ENCODE assay signal across 28 cellular contexts in genomic region chr16:3369073-3369472, GRCh38. TPM values are rescaled to one million over a fixed set of nuclear protein-coding genes. Genes with fewer than 3 reads are reported as not detected.
DNase-seq lines count a peak whose midpoint lies in the region; ATAC-seq, FAIRE-seq and TF ChIP-seq lines count a peak whose summit lies in the region.
"Had no signal": no experiment of that assay in that cellular context is flagged by ENCODE, and none has a peak within 500 bp of the region (broad histone marks: within the 10 kb centered on the region; RNA-seq: fewer than 3 reads in every experiment).

No MANE protein-coding gene starts in this region.

- no peaks in the 10 kb centered on the region for H3K36me3 ChIP-seq in HepG2 (replicated peaks in 1 of 2; ENCODE audit: control insufficient read depth in 1 of 2, insufficient read depth in 2 of 2, low read length in 2 of 2)
- H3K36me3 ChIP-seq in right lobe of liver = no peaks in the 10 kb centered on the region
- H3K36me3 ChIP-seq in K562 (ENCODE audit: control insufficient read depth, insufficient read depth, low read length) = no peaks in the 10 kb centered on the region
- peaks cover 7% of the 10 kb centered on the region for H3K36me3 ChIP-seq in left ventricle myocardium inferior
- H3K36me3 ChIP-seq: BE2C, BLaER1 had no signal

- no peak for TF ChIP-seq POLR2A in HepG2 (IDR thresholded peaks at IDR 0.05; ENCODE audit: insufficient read depth in 1 of 2, low read depth in 2 of 2, low read length in 2 of 2)
- no peak for TF ChIP-seq POLR2A in right lobe of liver (IDR thresholded peaks at IDR 0.05)
- no peak for TF ChIP-seq POLR2A in K562 (conservative IDR thresholded peaks at IDR 0.05)

- DNase-seq in HepG2 (ENCODE audit: low spot score) (no peak), right lobe of liver (no peak), K562 (ENCODE audit: extremely low read depth in 1 of 4, low spot score in 3 of 4) (no peak), left ventricle myocardium inferior (no peak)
- DNase-seq: ACHN; BE2C; C1 segment of cervical spinal cord; CD4-positive, alpha-beta memory T cell; CD4-positive, CD25-positive, alpha-beta regulatory T cell; CD8-positive, alpha-beta memory T cell; COR-L47; DMS 273 treated with DMSO at 0.1 percent for 48 hours; DMS153; DMS53; DMS79; DND-41; EL; GDM1 had no signal

- no peak for TF ChIP-seq RAD21 in HepG2 (CRISPR knock-in tag; IDR thresholded peaks at IDR 0.05)
- TF ChIP-seq RAD21 in K562 (CRISPR knock-in tag; conservative IDR thresholded peaks at IDR 0.05 in 1 of 2, IDR thresholded peaks at IDR 0.05 in 1 of 2) = no peak

- no peak overlapping the region for H3K27ac ChIP-seq in HepG2 (ENCODE audit: extremely low read length, insufficient read depth, low read length)
- H3K27ac ChIP-seq in right lobe of liver = no peak overlapping the region
- H3K27ac ChIP-seq in K562 (ENCODE audit: extremely low read depth, low read depth, low read length) = no peak overlapping the region
- no peak overlapping the region for H3K27ac ChIP-seq in left ventricle myocardium inferior (replicated peaks)
- H3K27ac ChIP-seq: 22Rv1, BLaER1 had no signal

- H2AFZ ChIP-seq in HepG2 (ENCODE audit: low read length) (no peak overlapping the region), K562 (ENCODE audit: low read depth, low read length) (no peak overlapping the region)

- H3K79me2 ChIP-seq in HepG2 (ENCODE audit: insufficient read depth, low read length) (peaks cover 6% of the 10 kb centered on the region), K562 (ENCODE audit: control insufficient read depth, insufficient read depth, low read length) (no peaks in the 10 kb centered on the region)

- H3K4me1 ChIP-seq in HepG2 (ENCODE audit: insufficient read depth, low read length) = peaks cover 16% of the 10 kb centered on the region
- H3K4me1 ChIP-seq in right lobe of liver = no peaks in the 10 kb centered on the region
- peaks cover 0 to 6% of the 10 kb centered on the region in 2 experiments; a peak in 1 of 5 replicates for H3K4me1 ChIP-seq in K562 (replicated peaks in 1 of 2; ENCODE audit: control insufficient read depth in 2 of 2, insufficient read depth in 2 of 2, low read length in 2 of 2)
- no peaks in the 10 kb centered on the region for H3K4me1 ChIP-seq in left ventricle myocardium inferior
- H3K4me1 ChIP-seq: BE2C had no signal

- no peak for TF ChIP-seq EP300 in HepG2 (IDR thresholded peaks at IDR 0.05; ENCODE audit: low read depth in 2 of 2, low read length in 2 of 2)
- TF ChIP-seq EP300 in HepG2 (CRISPR knock-in tag; IDR thresholded peaks at IDR 0.05; ENCODE audit: borderline replicate concordance) = no peak
- no peak for TF ChIP-seq EP300 in K562 (IDR thresholded peaks at IDR 0.05; ENCODE audit: low read length)

- H3K4me3 ChIP-seq in HepG2 (replicated peaks in 1 of 3; ENCODE audit: insufficient read depth in 1 of 3, low read depth in 2 of 3, low read length in 3 of 3) (no peak overlapping the region), right lobe of liver (no peak overlapping the region), K562 (no peak overlapping the region), left ventricle myocardium inferior (no peak overlapping the region)
- H3K4me3 ChIP-seq: BLaER1, GM12878 had no signal

- intact Hi-C loops in HepG2 (cut with micrococcal nuclease; ENCODE audit: unreplicated experiment) = no loop called here
- intact Hi-C loops in right lobe of liver (cut with DNase I) = no loop called here
- intact Hi-C loops in K562 (cut with micrococcal nuclease) = loop anchor here (10.0 kb wide), 1 partner anchor 126 kb away; the partner anchor contains the start of gene C16orf90
- intact Hi-C loops in left ventricle myocardium inferior (cut with micrococcal nuclease) = no loop called here

- H3K4me2 ChIP-seq in HepG2 (ENCODE audit: low read depth, low read length) = no peak overlapping the region
- no peak overlapping the region for H3K4me2 ChIP-seq in K562 (ENCODE audit: insufficient read depth, low read length)
- H3K4me2 ChIP-seq: BLaER1 had no signal

- H3K9ac ChIP-seq in HepG2 (ENCODE audit: insufficient read depth, low read depth, low read length) = no peak overlapping the region
- no peak overlapping the region for H3K9ac ChIP-seq in K562 (ENCODE audit: insufficient read depth in 1 of 2, low read depth in 2 of 2, low read length in 2 of 2)
- H3K9ac ChIP-seq: BLaER1 had no signal

- ATAC-seq in HepG2 (no peak), right lobe of liver (no peak), K562 (no peak)
- ATAC-seq: GM12878 had no signal

- no peaks in the 10 kb centered on the region for H4K20me1 ChIP-seq in HepG2 (ENCODE audit: insufficient read depth, low read length)
- H4K20me1 ChIP-seq in K562 (replicated peaks; ENCODE audit: control insufficient read depth, insufficient read depth, low read length) = no peaks in the 10 kb centered on the region
- H4K20me1 ChIP-seq: BLaER1 had no signal

- H3K27me3 ChIP-seq in HepG2 (ENCODE audit: control insufficient read depth in 1 of 2, insufficient read depth in 2 of 2, low read length in 2 of 2) (no peaks in the 10 kb centered on the region; a peak in 1 of 5 replicates), right lobe of liver (no peaks in the 10 kb centered on the region), K562 (ENCODE audit: control insufficient read depth in 2 of 2, insufficient read depth in 2 of 2, low read length in 2 of 2) (peaks cover 0 to 10% of the 10 kb centered on the region in 2 experiments; a peak in 3 of 5 replicates), left ventricle myocardium inferior (ENCODE audit: low read depth) (no peaks in the 10 kb centered on the region)
- H3K27me3 ChIP-seq: BE2C, BLaER1 had no signal

- FAIRE-seq in HepG2 (lab: Jason Lieb, UNC) = no peak
- FAIRE-seq in K562 (lab: Jason Lieb, UNC) = no peak
- FAIRE-seq: GM12878, GM12892, GM18507 had no signal

- no peak for TF ChIP-seq CTCF in HepG2 (CRISPR knock-in tag; IDR thresholded peaks at IDR 0.05)
- no peak for TF ChIP-seq CTCF in right lobe of liver (IDR thresholded peaks at IDR 0.05)
- no peak for TF ChIP-seq CTCF in K562 (IDR thresholded peaks at IDR 0.05 in 2 of 3, conservative IDR thresholded peaks at IDR 0.05 in 1 of 3; ENCODE audit: insufficient read depth in 2 of 3, low read depth in 1 of 3, low read length in 3 of 3)
- no peak for TF ChIP-seq CTCF in left ventricle myocardium inferior (IDR thresholded peaks at IDR 0.05; ENCODE audit: borderline replicate concordance)

- H3K9me3 ChIP-seq in HepG2 (ENCODE audit: low read length) = no peaks in the 10 kb centered on the region
- H3K9me3 ChIP-seq in right lobe of liver = peaks cover 0 to 3% (median 0%) of the 10 kb centered on the region in 4 donors
- peaks cover 1% of the 10 kb centered on the region; the same call in 1 of the 2 replicates for H3K9me3 ChIP-seq in K562 (replicated peaks; ENCODE audit: control insufficient read depth, insufficient read depth, low read depth, low read length)
- no peaks in the 10 kb centered on the region for H3K9me3 ChIP-seq in left ventricle myocardium inferior (replicated peaks)
- H3K9me3 ChIP-seq: BE2C had no signal

- CTCF ChIA-PET in HepG2 (lab: Yijun Ruan, JAX; ENCODE audit: low intra/inter-chr PET ratio, low total read pairs) = no interaction called here
- CTCF ChIA-PET in K562 (lab: Yijun Ruan, JAX; ENCODE audit: low intra/inter-chr PET ratio) = no interaction called here

- in situ Hi-C loops in HepG2 (cut with HindIII; ENCODE audit: extremely low pct_ligation_motif_present, low pct_unique_long_range_greater_than_20kb) = no loop called here
- in situ Hi-C loops in K562 (cut with MboI) = no loop called here

- H3K9me1 ChIP-seq in K562 (ENCODE audit: control insufficient read depth, insufficient read depth, low read length) = no peaks in the 10 kb centered on the region

- POLR2A ChIA-PET in HepG2 (lab: Yijun Ruan, JAX) (no interaction called here), K562 (lab: Yijun Ruan, JAX) (no interaction called here)

- WGBS in HepG2 (ENCODE audit: low lambda C conversion rate) = 77% methylated on average over 11 of the region's 11 CpGs
- WGBS in right lobe of liver (ENCODE audit: insufficient coverage, low coverage, low lambda C conversion rate, missing lambda C conversion rate) = 82% methylated on average over 9 of the region's 11 CpGs
- WGBS in K562 (ENCODE audit: insufficient coverage, low coverage, missing lambda C conversion rate) = 20% methylated on average over 11 of the region's 11 CpGs

- BruUV-seq in HepG2 (replicated peaks; lab: Mats Ljungman, UMichigan) = no TSS peak
- no TSS peak for BruUV-seq in K562 (replicated peaks; lab: Mats Ljungman, UMichigan)

RNA-seq across cellular contexts. Expression of gene OR2C1, which starts 13.4 kb away (rescaled TPM):
- total RNA-seq in HepG2 (2016; rRNA removed; fragmentation: Illumina TruSeq; extraction: Trizol) (not detected in 2 replicates), right lobe of liver (under 1 TPM in 1 of 6 experiments, not detected in 5; 0.49 TPM), K562 (2014; rRNA removed) (not detected in 2 replicates), K562 (2014; rRNA removed; fragmentation: Illumina TruSeq; extraction: Trizol) (not detected in 2 replicates), K562 (2015; rRNA removed; fragmentation: Illumina TruSeq; extraction: Trizol) (not detected in 2 replicates), K562 (2021) (not detected in 2 replicates), left ventricle myocardium inferior (0.22 TPM)
- not detected in 2 replicates for total RNA-seq in HepG2 (2016; cell fraction: cytosol; rRNA removed; fragmentation: Illumina TruSeq; extraction: Trizol; ENCODE audit: low read depth)
- total RNA-seq in HepG2 (2016; cell fraction: insoluble cytoplasmic fraction; rRNA removed; fragmentation: Illumina TruSeq; extraction: Trizol) = not detected in 2 replicates
- total RNA-seq in HepG2 (2016; cell fraction: membrane; rRNA removed; fragmentation: Illumina TruSeq; extraction: Trizol) = not detected in 2 replicates
- not detected in 2 replicates for total RNA-seq in HepG2 (2016; cell fraction: nucleus; rRNA removed; fragmentation: Illumina TruSeq; extraction: Trizol)
- polyA plus RNA-seq in HepG2 (2011; rRNA removed) (not detected in 2 replicates), K562 (2011; rRNA removed) (not detected in 2 replicates), K562 (2014; fragmentation: Illumina TruSeq; extraction: Trizol) (not detected in 2 replicates), K562 (2014; fragmentation: Nextera tagmentation; extraction: Ambion mirVana) (not detected), K562 (2014; rRNA removed) (not detected in 2 replicates)
- polyA plus RNA-seq in HepG2 (2011; cell fraction: cytosol; rRNA removed) = not detected in 2 replicates
- not detected in 2 replicates for polyA plus RNA-seq in HepG2 (2011; cell fraction: nucleus; rRNA removed)
- not detected in 2 replicates for polyA plus RNA-seq in HepG2 (2012)
- not detected in 2 replicates for polyA plus RNA-seq in HepG2 (2016; cell fraction: cytosol; fragmentation: Illumina TruSeq; extraction: Trizol; ENCODE audit: low read depth)
- polyA plus RNA-seq in HepG2 (2016; cell fraction: insoluble cytoplasmic fraction; fragmentation: Illumina TruSeq; extraction: Trizol; ENCODE audit: low read depth) = not detected in 2 replicates
- polyA plus RNA-seq in HepG2 (2016; cell fraction: membrane; fragmentation: Illumina TruSeq; extraction: Trizol; ENCODE audit: low read depth) = not detected in 2 replicates
- polyA plus RNA-seq in HepG2 (2016; cell fraction: nucleus; fragmentation: Illumina TruSeq; extraction: Trizol; ENCODE audit: insufficient read depth, low read depth) = not detected in 2 replicates
- 0.09 TPM in 1 of 2 replicates, not detected in the other for polyA minus RNA-seq in HepG2 (2011; rRNA and poly(A)+ RNA removed; ENCODE audit: low replicate concordance)
- not detected in 2 replicates for polyA minus RNA-seq in HepG2 (2011; cell fraction: cytosol; rRNA and poly(A)+ RNA removed)
- not detected in 2 replicates for polyA minus RNA-seq in HepG2 (2011; cell fraction: nucleus; rRNA and poly(A)+ RNA removed)
- not detected in 2 replicates for total RNA-seq in K562 (2011; cell fraction: chromatin; rRNA removed; ENCODE audit: low replicate concordance)
- total RNA-seq in K562 (2011; cell fraction: nucleolus; rRNA removed) = not detected in 2 replicates
- not detected in 2 replicates for total RNA-seq in K562 (2011; cell fraction: nucleoplasm; rRNA removed)
- polyA plus RNA-seq in K562 (2011; cell fraction: cytosol; rRNA removed) = not detected in 2 replicates
- not detected in 2 replicates for polyA plus RNA-seq in K562 (2011; cell fraction: nucleus; rRNA removed)
- not detected in 2 replicates for polyA plus RNA-seq in K562 (2012)
- 0.30 TPM in 1 of 2 replicates, not detected in the other for polyA minus RNA-seq in K562 (2011; rRNA and poly(A)+ RNA removed)
- polyA minus RNA-seq in K562 (2011; cell fraction: cytosol; rRNA and poly(A)+ RNA removed) = not detected in 2 replicates
- not detected in 2 replicates for polyA minus RNA-seq in K562 (2011; cell fraction: nucleus; rRNA and poly(A)+ RNA removed)
- total RNA-seq: A172; A673; CD4-positive, alpha-beta memory T cell; CD4-positive, CD25-positive, alpha-beta regulatory T cell; CD8-positive, alpha-beta memory T cell; Daoy; G401 had no signal
- polyA plus RNA-seq: CD14-positive monocyte had no signal

RNA-seq across cellular contexts. Expression of gene ZSCAN32, which starts 31.7 kb away (rescaled TPM):
- 10.7 and 11.7 TPM in 2 replicates for total RNA-seq in HepG2 (2016; rRNA removed; fragmentation: Illumina TruSeq; extraction: Trizol)
- 2.3 and 3.2 TPM in 2 replicates for total RNA-seq in HepG2 (2016; cell fraction: cytosol; rRNA removed; fragmentation: Illumina TruSeq; extraction: Trizol; ENCODE audit: low read depth)
- total RNA-seq in HepG2 (2016; cell fraction: insoluble cytoplasmic fraction; rRNA removed; fragmentation: Illumina TruSeq; extraction: Trizol) = 9.4 and 11.1 TPM in 2 replicates
- total RNA-seq in HepG2 (2016; cell fraction: membrane; rRNA removed; fragmentation: Illumina TruSeq; extraction: Trizol) = 5.1 and 5.2 TPM in 2 replicates
- total RNA-seq in HepG2 (2016; cell fraction: nucleus; rRNA removed; fragmentation: Illumina TruSeq; extraction: Trizol) = 9.8 and 14.8 TPM in 2 replicates
- polyA plus RNA-seq in HepG2 (2011; rRNA removed) = 12.7 and 12.8 TPM in 2 replicates
- 7.3 and 9.2 TPM in 2 replicates for polyA plus RNA-seq in HepG2 (2011; cell fraction: cytosol; rRNA removed)
- polyA plus RNA-seq in HepG2 (2011; cell fraction: nucleus; rRNA removed) = 15.9 and 17.9 TPM in 2 replicates
- polyA plus RNA-seq in HepG2 (2012) = 6.2 and 6.7 TPM in 2 replicates
- polyA plus RNA-seq in HepG2 (2016; cell fraction: cytosol; fragmentation: Illumina TruSeq; extraction: Trizol; ENCODE audit: low read depth) = 1.1 and 1.4 TPM in 2 replicates
- 10.6 and 10.7 TPM in 2 replicates for polyA plus RNA-seq in HepG2 (2016; cell fraction: insoluble cytoplasmic fraction; fragmentation: Illumina TruSeq; extraction: Trizol; ENCODE audit: low read depth)
- polyA plus RNA-seq in HepG2 (2016; cell fraction: membrane; fragmentation: Illumina TruSeq; extraction: Trizol; ENCODE audit: low read depth) = 3.4 and 3.7 TPM in 2 replicates
- 19.5 and 20.4 TPM in 2 replicates for polyA plus RNA-seq in HepG2 (2016; cell fraction: nucleus; fragmentation: Illumina TruSeq; extraction: Trizol; ENCODE audit: insufficient read depth, low read depth)
- 6.7 and 9.9 TPM in 2 replicates for polyA minus RNA-seq in HepG2 (2011; rRNA and poly(A)+ RNA removed; ENCODE audit: low replicate concordance)
- polyA minus RNA-seq in HepG2 (2011; cell fraction: cytosol; rRNA and poly(A)+ RNA removed) = 3.4 and 4.0 TPM in 2 replicates
- polyA minus RNA-seq in HepG2 (2011; cell fraction: nucleus; rRNA and poly(A)+ RNA removed) = 7.9 and 12.7 TPM in 2 replicates
- 1 to 10 TPM; 5.0 to 7.5 (median 5.6) TPM for total RNA-seq in right lobe of liver
- total RNA-seq in K562 (2011; cell fraction: chromatin; rRNA removed; ENCODE audit: low replicate concordance) = 39.5 and 41.5 TPM in 2 replicates
- total RNA-seq in K562 (2011; cell fraction: nucleolus; rRNA removed) = 21.5 and 22.1 TPM in 2 replicates
- total RNA-seq in K562 (2011; cell fraction: nucleoplasm; rRNA removed) = 24.3 and 25.0 TPM in 2 replicates
- 14.6 and 16.3 TPM in 2 replicates for total RNA-seq in K562 (2014; rRNA removed)
- total RNA-seq in K562 (2014; rRNA removed; fragmentation: Illumina TruSeq; extraction: Trizol) = 21.1 and 21.3 TPM in 2 replicates
- total RNA-seq in K562 (2015; rRNA removed; fragmentation: Illumina TruSeq; extraction: Trizol) = 16.6 and 17.9 TPM in 2 replicates
- 16.5 TPM in 2 replicates for total RNA-seq in K562 (2021)
- polyA plus RNA-seq in K562 (2011; rRNA removed) = 28.5 and 29.4 TPM in 2 replicates
- 17.9 and 18.3 TPM in 2 replicates for polyA plus RNA-seq in K562 (2011; cell fraction: cytosol; rRNA removed)
- 32.4 and 37.3 TPM in 2 replicates for polyA plus RNA-seq in K562 (2011; cell fraction: nucleus; rRNA removed)
- polyA plus RNA-seq in K562 (2012) = 11.6 and 20.5 TPM in 2 replicates
- polyA plus RNA-seq in K562 (2014; fragmentation: Illumina TruSeq; extraction: Trizol) = 22.6 and 26.1 TPM in 2 replicates
- 10 to 100 TPM; 16.0 to 24.6 TPM for polyA plus RNA-seq in K562 (2014; fragmentation: Nextera tagmentation; extraction: Ambion mirVana)
- polyA plus RNA-seq in K562 (2014; rRNA removed) = 18.4 and 19.2 TPM in 2 replicates
- polyA minus RNA-seq in K562 (2011; rRNA and poly(A)+ RNA removed) = 20.5 and 21.2 TPM in 2 replicates
- polyA minus RNA-seq in K562 (2011; cell fraction: cytosol; rRNA and poly(A)+ RNA removed) = 6.0 and 10.7 TPM in 2 replicates
- 8.8 and 13.7 TPM in 2 replicates for polyA minus RNA-seq in K562 (2011; cell fraction: nucleus; rRNA and poly(A)+ RNA removed)
- 5.9 TPM for total RNA-seq in left ventricle myocardium inferior

RNA-seq across cellular contexts. Expression of gene ZNF174, which starts 31.9 kb away (rescaled TPM):
- total RNA-seq in HepG2 (2016; rRNA removed; fragmentation: Illumina TruSeq; extraction: Trizol) = 10.0 and 10.6 TPM in 2 replicates
- total RNA-seq in HepG2 (2016; cell fraction: cytosol; rRNA removed; fragmentation: Illumina TruSeq; extraction: Trizol; ENCODE audit: low read depth) = 2.3 and 2.9 TPM in 2 replicates
- total RNA-seq in HepG2 (2016; cell fraction: insoluble cytoplasmic fraction; rRNA removed; fragmentation: Illumina TruSeq; extraction: Trizol) = 8.6 and 9.8 TPM in 2 replicates
- total RNA-seq in HepG2 (2016; cell fraction: membrane; rRNA removed; fragmentation: Illumina TruSeq; extraction: Trizol) = 5.3 and 6.9 TPM in 2 replicates
- total RNA-seq in HepG2 (2016; cell fraction: nucleus; rRNA removed; fragmentation: Illumina TruSeq; extraction: Trizol) = 7.5 and 7.9 TPM in 2 replicates
- polyA plus RNA-seq in HepG2 (2011; rRNA removed) = 7.6 and 8.3 TPM in 2 replicates
- polyA plus RNA-seq in HepG2 (2011; cell fraction: cytosol; rRNA removed) = 6.7 and 7.2 TPM in 2 replicates
- polyA plus RNA-seq in HepG2 (2011; cell fraction: nucleus; rRNA removed) = 10.2 and 10.4 TPM in 2 replicates
- 5.3 and 5.5 TPM in 2 replicates for polyA plus RNA-seq in HepG2 (2012)
- 1.2 and 1.5 TPM in 2 replicates for polyA plus RNA-seq in HepG2 (2016; cell fraction: cytosol; fragmentation: Illumina TruSeq; extraction: Trizol; ENCODE audit: low read depth)
- polyA plus RNA-seq in HepG2 (2016; cell fraction: insoluble cytoplasmic fraction; fragmentation: Illumina TruSeq; extraction: Trizol; ENCODE audit: low read depth) = 13.0 and 14.1 TPM in 2 replicates
- polyA plus RNA-seq in HepG2 (2016; cell fraction: membrane; fragmentation: Illumina TruSeq; extraction: Trizol; ENCODE audit: low read depth) = 3.8 and 5.6 TPM in 2 replicates
- polyA plus RNA-seq in HepG2 (2016; cell fraction: nucleus; fragmentation: Illumina TruSeq; extraction: Trizol; ENCODE audit: insufficient read depth, low read depth) = 11.0 and 12.3 TPM in 2 replicates
- polyA minus RNA-seq in HepG2 (2011; rRNA and poly(A)+ RNA removed; ENCODE audit: low replicate concordance) = 8.0 and 11.1 TPM in 2 replicates
- polyA minus RNA-seq in HepG2 (2011; cell fraction: cytosol; rRNA and poly(A)+ RNA removed) = 4.4 and 4.9 TPM in 2 replicates
- polyA minus RNA-seq in HepG2 (2011; cell fraction: nucleus; rRNA and poly(A)+ RNA removed) = 12.1 and 13.3 TPM in 2 replicates
- 1 to 10 TPM; 3.4 to 5.3 (median 4.1) TPM for total RNA-seq in right lobe of liver
- total RNA-seq in K562 (2011; cell fraction: chromatin; rRNA removed; ENCODE audit: low replicate concordance) = 20.1 and 25.2 TPM in 2 replicates
- total RNA-seq in K562 (2011; cell fraction: nucleolus; rRNA removed) = 18.3 and 21.2 TPM in 2 replicates
- 14.8 and 19.4 TPM in 2 replicates for total RNA-seq in K562 (2011; cell fraction: nucleoplasm; rRNA removed)
- 13.7 and 16.3 TPM in 2 replicates for total RNA-seq in K562 (2014; rRNA removed)
- 10.0 TPM in 2 replicates for total RNA-seq in K562 (2014; rRNA removed; fragmentation: Illumina TruSeq; extraction: Trizol)
- total RNA-seq in K562 (2015; rRNA removed; fragmentation: Illumina TruSeq; extraction: Trizol) = 11.5 and 12.5 TPM in 2 replicates
- 11.2 and 12.4 TPM in 2 replicates for total RNA-seq in K562 (2021)
- 13.3 and 14.5 TPM in 2 replicates for polyA plus RNA-seq in K562 (2011; rRNA removed)
- 9.0 and 10.8 TPM in 2 replicates for polyA plus RNA-seq in K562 (2011; cell fraction: cytosol; rRNA removed)
- polyA plus RNA-seq in K562 (2011; cell fraction: nucleus; rRNA removed) = 23.0 and 23.8 TPM in 2 replicates
- polyA plus RNA-seq in K562 (2012) = 9.4 and 13.7 TPM in 2 replicates
- polyA plus RNA-seq in K562 (2014; fragmentation: Illumina TruSeq; extraction: Trizol) = 14.9 and 19.1 TPM in 2 replicates
- 1 to 10 TPM; 5.1 to 8.3 TPM for polyA plus RNA-seq in K562 (2014; fragmentation: Nextera tagmentation; extraction: Ambion mirVana)
- polyA plus RNA-seq in K562 (2014; rRNA removed) = 12.4 and 13.1 TPM in 2 replicates
- polyA minus RNA-seq in K562 (2011; rRNA and poly(A)+ RNA removed) = 5.3 and 7.0 TPM in 2 replicates
- polyA minus RNA-seq in K562 (2011; cell fraction: cytosol; rRNA and poly(A)+ RNA removed) = 5.5 and 6.1 TPM in 2 replicates
- 10.0 and 14.0 TPM in 2 replicates for polyA minus RNA-seq in K562 (2011; cell fraction: nucleus; rRNA and poly(A)+ RNA removed)
- 10.1 TPM for total RNA-seq in left ventricle myocardium inferior

Comparison
In these comparisons a context has a peak if more than half of its experiments do, and no peak if none do; other contexts are left out.
1. Of the 241 proteins assayed by ChIP-seq in both HepG2 and K562: peak only in HepG2: MAFF and MAFK; only in K562: MAFG; in both: none; in neither: 238.